In the genomic region with DNA sequence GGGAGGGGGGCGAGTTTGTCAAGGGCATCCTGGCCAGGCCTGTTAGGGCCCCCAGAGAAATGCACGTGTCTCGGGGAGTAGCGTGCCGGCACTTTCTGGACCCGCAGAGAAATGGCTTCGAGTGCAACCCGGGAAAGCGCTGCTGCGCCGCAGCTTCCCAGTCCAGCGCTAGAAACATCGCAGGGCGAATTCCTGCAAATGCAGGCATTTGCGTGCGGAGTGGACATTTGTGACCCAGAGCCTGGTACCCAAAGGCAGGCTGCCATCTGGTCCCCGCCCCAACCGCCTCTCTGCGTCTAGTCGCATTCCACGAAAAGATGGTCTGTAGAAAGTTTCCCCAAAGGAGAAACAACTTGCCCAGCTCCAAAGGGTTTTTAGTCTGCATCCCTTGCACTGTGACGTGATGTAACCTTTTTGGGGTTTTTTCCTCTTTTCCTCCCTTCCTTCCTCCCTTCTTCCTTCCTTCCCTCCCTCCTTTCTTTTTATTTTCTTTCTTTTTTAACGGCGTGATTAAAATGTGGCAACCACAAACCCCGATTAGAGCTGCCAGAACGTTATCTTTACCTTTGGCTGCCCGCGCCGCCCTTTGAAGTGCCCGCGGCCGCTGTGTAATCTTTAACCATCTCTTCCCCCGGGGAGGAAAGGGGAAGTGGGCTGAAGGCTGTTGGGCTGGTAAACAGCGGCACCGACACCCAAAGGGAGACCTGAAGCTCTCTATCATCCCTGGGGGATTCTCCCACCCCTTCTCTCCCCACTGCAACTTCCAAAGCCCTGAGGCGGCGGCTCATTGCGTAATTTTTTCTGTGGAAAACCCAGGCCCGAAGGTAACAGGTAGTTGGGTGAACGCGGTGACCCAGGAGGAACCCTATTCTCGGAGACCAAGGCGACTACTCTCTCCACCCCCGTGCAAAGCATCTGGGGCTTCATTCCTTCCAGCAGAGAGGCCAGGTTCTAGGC, we compare ENCODE assay signal across 8 cellular contexts. TPM values are rescaled to one million over a fixed set of nuclear protein-coding genes. Genes with fewer than 3 reads are reported as not detected.
DNase-seq lines count a peak whose midpoint lies in the region; ATAC-seq and TF ChIP-seq lines count a peak whose summit lies in the region.

No MANE protein-coding gene starts in this region.

- peak overlapping the region; percentile 74 for H3K4me2 ChIP-seq in osteoblast (ENCODE audit: insufficient read depth, low read length)

- H2AFZ ChIP-seq in osteoblast (ENCODE audit: low read length) = no peak overlapping the region

- H3K36me3 ChIP-seq in RWPE2 (ENCODE audit: low read depth) (no peaks in the 10 kb centered on the region), osteoblast (ENCODE audit: insufficient read depth, low read length) (no peaks in the 10 kb centered on the region), uterus (no peaks in the 10 kb centered on the region)

- no peak overlapping the region for H3K4me3 ChIP-seq in RWPE2 (ENCODE audit: severe bottlenecking)
- peak overlapping the region; percentile 43 for H3K4me3 ChIP-seq in epithelial cell of proximal tubule (ENCODE audit: low read depth, low read length)
- H3K4me3 ChIP-seq in osteoblast (ENCODE audit: insufficient read depth, low read length) = peak overlapping the region; percentile 54
- peak overlapping the region in 1 of 2 donors; percentile 35 for H3K4me3 ChIP-seq in uterus

- H3K27me3 ChIP-seq in RWPE2 (ENCODE audit: insufficient read depth, poor library complexity, severe bottlenecking) (peaks cover 85% of the 10 kb centered on the region), osteoblast (ENCODE audit: insufficient read depth, low read length) (peaks cover 75% of the 10 kb centered on the region), uterus (peaks cover 0 to 17% of the 10 kb centered on the region in 2 donors)

- H3K9me3 ChIP-seq in RWPE2 (ENCODE audit: severe bottlenecking) (peaks cover 4% of the 10 kb centered on the region), osteoblast (ENCODE audit: low read depth, low read length) (no peaks in the 10 kb centered on the region), uterus (no peaks in the 10 kb centered on the region)

- peak; percentile 13 for DNase-seq in ELR (ENCODE audit: low read depth)
- no peak for DNase-seq in RWPE2 (ENCODE audit: low spot score)
- DNase-seq in epithelial cell of proximal tubule (ENCODE audit: low read depth) = no peak
- peak; percentile 73 for DNase-seq in osteoblast (ENCODE audit: insufficient read length, low spot score, missing footprints)
- no peak for DNase-seq in uterus
- DNase-seq in stimulated activated CD4-positive, alpha-beta T cell treated with anti-CD3 and anti-CD28 coated beads, Interleukin-2, amount 100 ng/mL, for 48 hours = no peak
- DNase-seq in SKM-1 (lab: John Stamatoyannopoulos, UW; ENCODE audit: unreplicated experiment) = no peak

- no peaks in the 10 kb centered on the region for H3K4me1 ChIP-seq in RWPE2 (ENCODE audit: insufficient read depth, poor library complexity, severe bottlenecking)
- H3K4me1 ChIP-seq in osteoblast (ENCODE audit: insufficient read depth, low read length) = peaks cover 5% of the 10 kb centered on the region
- H3K4me1 ChIP-seq in uterus = peaks cover 0 to 10% of the 10 kb centered on the region in 2 donors

- peak; percentile 64 for ATAC-seq in GM21786 (IDR thresholded peaks at IDR 0.05; ENCODE audit: unreplicated experiment)
- ATAC-seq in RWPE2 (ENCODE audit: low read depth) = peak; percentile 33

- H3K27ac ChIP-seq in RWPE2 (ENCODE audit: poor library complexity, severe bottlenecking) (no peak overlapping the region), osteoblast (ENCODE audit: low read depth, low read length) (no peak overlapping the region), uterus (no peak overlapping the region)

- H4K20me1 ChIP-seq in osteoblast (ENCODE audit: insufficient read depth, low read length) = no peaks in the 10 kb centered on the region

- TF ChIP-seq POLR2A in uterus (IDR thresholded peaks at IDR 0.05) = no peak

- no peaks in the 10 kb centered on the region for H3K79me2 ChIP-seq in osteoblast (ENCODE audit: insufficient read depth, low read length)

- intact Hi-C loops in uterus (cut with DNase I; ENCODE audit: low total_unique reads) = no loop called here

- TF ChIP-seq CTCF in RWPE2 (IDR thresholded peaks at IDR 0.05; ENCODE audit: poor library complexity, severe bottlenecking) (no peak), epithelial cell of proximal tubule (conservative IDR thresholded peaks at IDR 0.05; ENCODE audit: low read depth, low read length) (no peak), osteoblast (IDR thresholded peaks at IDR 0.05; ENCODE audit: extremely low read depth, low read depth, low read length) (no peak), uterus (IDR thresholded peaks at IDR 0.05) (no peak)

RNA-seq across cellular contexts. Expression of a gene that starts 1.1 kb away (rescaled TPM):
- total RNA-seq in epithelial cell of proximal tubule (not detected in 2 replicates), osteoblast (under 0.01 TPM in 1 of 2 replicates, not detected in the other), uterus (10 to 100 TPM in 1 of 4 donors, under 1 TPM in 3; under 0.01 to 34.5 (median 0.43) TPM)

Comparison
In these comparisons a context has a peak if more than half of its experiments do, and no peak if none do; other contexts are left out.
1. DNase-seq: peak in ELR (single experiment) and osteoblast (single experiment); none in RWPE2 (single experiment), epithelial cell of proximal tubule (single experiment), uterus (0 of 2), stimulated activated CD4-positive, alpha-beta T cell treated with anti-CD3 and anti-CD28 coated beads, Interleukin-2, amount 100 ng/mL, for 48 hours (0 of 2) and SKM-1 (single experiment).